13 cellular contexts compared by ENCODE assay signal in the genomic region with DNA sequence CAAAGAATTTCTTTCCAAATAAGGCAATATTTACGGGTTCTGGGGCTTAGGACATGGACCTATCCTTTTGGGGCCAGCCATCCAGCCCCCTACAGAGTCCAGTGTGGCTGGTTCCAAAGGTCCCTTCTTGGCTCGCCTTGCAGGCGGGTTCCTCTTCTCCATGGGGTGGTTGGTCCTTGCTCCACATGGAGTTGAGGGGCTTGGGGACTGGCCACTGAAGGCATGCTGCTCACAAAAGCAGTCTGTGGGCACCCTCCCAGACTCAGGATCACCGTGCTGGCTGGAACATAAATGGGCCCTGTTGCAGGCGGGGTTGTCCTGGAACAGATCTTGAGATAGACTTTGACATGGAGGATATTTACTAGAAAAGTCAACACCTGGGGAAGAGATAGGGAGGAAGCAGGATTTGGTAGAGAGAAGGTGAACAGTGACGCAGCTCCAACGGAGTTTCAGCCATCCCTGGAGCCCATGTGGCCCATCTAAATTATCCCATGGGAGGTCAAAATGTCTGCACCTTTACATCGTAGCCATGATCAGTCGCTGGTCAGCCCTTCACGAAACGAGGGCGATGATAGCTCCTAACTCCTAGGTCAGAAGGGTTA. TPM values are rescaled to one million over a fixed set of nuclear protein-coding genes. Genes with fewer than 3 reads are reported as not detected.
DNase-seq lines count a peak whose midpoint lies in the region; ATAC-seq lines count a peak whose summit lies in the region.
"Had no signal": no experiment of that assay in that cellular context is flagged by ENCODE, and none has a peak within 500 bp of the region (broad histone marks: within the 10 kb centered on the region; RNA-seq: fewer than 3 reads in every experiment).

No MANE protein-coding gene starts in this region.

- H3K27ac Mint-ChIP-seq in activated CD4-positive, alpha-beta T cell treated with anti-CD3 and anti-CD28 coated beads, Interleukin-2, amount 10 ng/mL, durations not matched to agents 24 days and 14 days, result no peak overlapping the region
- H3K27ac Mint-ChIP-seq in IgD-negative memory B cell, result peak overlapping the region in 2 of 3 donors; percentile 27 to 53
- peak overlapping the region; percentile 91 for H3K27ac Mint-ChIP-seq in central memory CD8-positive, alpha-beta T cell (ENCODE audit: low read depth)
- H3K27ac Mint-ChIP-seq in stimulated activated memory B cell treated with anti-CD40 and anti-IgM and Interleukin-4, amounts not matched to agents 10 μg/mL and 1 μg/mL and 100 μg/mL, for 72 hours, result peak overlapping the region; percentile 95
- no peak overlapping the region for H3K27ac Mint-ChIP-seq in activated T-helper 1 cell treated with anti-CD3 and anti-CD28 coated beads, Interleukin-12 subunit alpha, Interleukin-12 subunit beta, Interleukin-2, Interleukin-4 antibody, amounts not matched to agents 30 ng/mL and 10 ng/mL and 1 ng/mL, durations not matched to agents 14 hours and 24 hours and 36 hours

- no peaks in the 10 kb centered on the region for H3K9me3 Mint-ChIP-seq in activated CD4-positive, alpha-beta T cell treated with anti-CD3 and anti-CD28 coated beads, Interleukin-2, amount 10 ng/mL, durations not matched to agents 24 days and 14 days
- H3K9me3 Mint-ChIP-seq in IgD-negative memory B cell, result no peaks in the 10 kb centered on the region
- H3K9me3 Mint-ChIP-seq in central memory CD8-positive, alpha-beta T cell, result no peaks in the 10 kb centered on the region
- H3K9me3 Mint-ChIP-seq in stimulated activated memory B cell treated with anti-CD40 and anti-IgM and Interleukin-4, amounts not matched to agents 10 μg/mL and 1 μg/mL and 100 μg/mL, for 72 hours, result no peaks in the 10 kb centered on the region
- no peaks in the 10 kb centered on the region for H3K9me3 Mint-ChIP-seq in activated T-helper 1 cell treated with anti-CD3 and anti-CD28 coated beads, Interleukin-12 subunit alpha, Interleukin-12 subunit beta, Interleukin-2, Interleukin-4 antibody, amounts not matched to agents 30 ng/mL and 10 ng/mL and 1 ng/mL, durations not matched to agents 14 hours and 24 hours and 36 hours
- H3K9me3 Mint-ChIP-seq: neural crest cell; stimulated activated naive CD8-positive, alpha-beta T cell treated with anti-CD3 and anti-CD28 coated beads, Interleukin-15, amount 100 ng/mL, for 72 hours had no signal

- intact Hi-C loops in activated CD4-positive, alpha-beta T cell treated with anti-CD3 and anti-CD28 coated beads, Interleukin-2, amount 10 ng/mL, durations not matched to agents 24 days and 14 days (cut with micrococcal nuclease), result no loop called here
- intact Hi-C loops in activated T-helper 1 cell treated with anti-CD3 and anti-CD28 coated beads, Interleukin-12 subunit alpha, Interleukin-12 subunit beta, Interleukin-2, Interleukin-4 antibody, amounts not matched to agents 30 ng/mL and 10 ng/mL and 1 ng/mL, durations not matched to agents 14 hours and 24 hours and 36 hours (cut with micrococcal nuclease), result no loop called here

- H3K36me3 Mint-ChIP-seq in activated CD4-positive, alpha-beta T cell treated with anti-CD3 and anti-CD28 coated beads, Interleukin-2, amount 10 ng/mL, durations not matched to agents 24 days and 14 days (ENCODE audit: low read depth), result peaks cover 2% of the 10 kb centered on the region
- H3K36me3 Mint-ChIP-seq in IgD-negative memory B cell, result peaks cover 7% of the 10 kb centered on the region
- H3K36me3 Mint-ChIP-seq in central memory CD8-positive, alpha-beta T cell (ENCODE audit: insufficient read depth), result no peaks in the 10 kb centered on the region
- peaks cover 13% of the 10 kb centered on the region for H3K36me3 Mint-ChIP-seq in stimulated activated memory B cell treated with anti-CD40 and anti-IgM and Interleukin-4, amounts not matched to agents 10 μg/mL and 1 μg/mL and 100 μg/mL, for 72 hours
- no peaks in the 10 kb centered on the region for H3K36me3 Mint-ChIP-seq in activated T-helper 1 cell treated with anti-CD3 and anti-CD28 coated beads, Interleukin-12 subunit alpha, Interleukin-12 subunit beta, Interleukin-2, Interleukin-4 antibody, amounts not matched to agents 30 ng/mL and 10 ng/mL and 1 ng/mL, durations not matched to agents 14 hours and 24 hours and 36 hours (ENCODE audit: low read depth)

- no peak for ATAC-seq in central memory CD8-positive, alpha-beta T cell (replicated peaks; ENCODE audit: extremely low read depth, poor library complexity, severe bottlenecking)
- no peak for ATAC-seq in stimulated activated memory B cell treated with anti-CD40 and anti-IgM and Interleukin-4, amounts not matched to agents 10 μg/mL and 1 μg/mL and 100 μg/mL, for 72 hours
- ATAC-seq: left lung, PC-3 had no signal

- DNase-seq in activated CD4-positive, alpha-beta T cell treated with anti-CD3 and anti-CD28 coated beads, Interleukin-2, amount 10 ng/mL, durations not matched to agents 24 days and 14 days, result no peak
- no peak for DNase-seq in activated CD4-positive, alpha-beta T cell treated with anti-CD3 and anti-CD28 coated beads for 1 hour
- DNase-seq in central memory CD8-positive, alpha-beta T cell (ENCODE audit: low spot score in 2 of 2), result no peak
- no peak for DNase-seq in activated T-helper 1 cell treated with anti-CD3 and anti-CD28 coated beads, Interleukin-12 subunit alpha, Interleukin-12 subunit beta, Interleukin-2, Interleukin-4 antibody, amounts not matched to agents 30 ng/mL and 10 ng/mL and 1 ng/mL, durations not matched to agents 14 hours and 24 hours and 36 hours (ENCODE audit: low spot score)
- DNase-seq in HK-2 (ENCODE audit: unreplicated experiment) (no peak), NCI-H2029 (lab: John Stamatoyannopoulos, UW) (no peak)
- DNase-seq: MV-4-11, PC-3 had no signal

- H3K4me1 Mint-ChIP-seq in activated CD4-positive, alpha-beta T cell treated with anti-CD3 and anti-CD28 coated beads, Interleukin-2, amount 10 ng/mL, durations not matched to agents 24 days and 14 days, result peaks cover 16% of the 10 kb centered on the region
- peaks cover 16 to 27% (median 27%) of the 10 kb centered on the region in 3 donors for H3K4me1 Mint-ChIP-seq in IgD-negative memory B cell
- H3K4me1 Mint-ChIP-seq in central memory CD8-positive, alpha-beta T cell, result peaks cover 17% of the 10 kb centered on the region
- peaks cover 55% of the 10 kb centered on the region for H3K4me1 Mint-ChIP-seq in stimulated activated memory B cell treated with anti-CD40 and anti-IgM and Interleukin-4, amounts not matched to agents 10 μg/mL and 1 μg/mL and 100 μg/mL, for 72 hours
- peaks cover 15% of the 10 kb centered on the region for H3K4me1 Mint-ChIP-seq in activated T-helper 1 cell treated with anti-CD3 and anti-CD28 coated beads, Interleukin-12 subunit alpha, Interleukin-12 subunit beta, Interleukin-2, Interleukin-4 antibody, amounts not matched to agents 30 ng/mL and 10 ng/mL and 1 ng/mL, durations not matched to agents 14 hours and 24 hours and 36 hours (ENCODE audit: low read depth)
- H3K4me1 Mint-ChIP-seq: neural crest cell had no signal

- peak overlapping the region; percentile 83 for H3K4me3 Mint-ChIP-seq in activated CD4-positive, alpha-beta T cell treated with anti-CD3 and anti-CD28 coated beads, Interleukin-2, amount 10 ng/mL, durations not matched to agents 24 days and 14 days
- H3K4me3 Mint-ChIP-seq in IgD-negative memory B cell, result peak overlapping the region; percentile 85 to 97 (median 92)
- peak overlapping the region; percentile 86 for H3K4me3 Mint-ChIP-seq in central memory CD8-positive, alpha-beta T cell
- peak overlapping the region; percentile 90 for H3K4me3 Mint-ChIP-seq in stimulated activated memory B cell treated with anti-CD40 and anti-IgM and Interleukin-4, amounts not matched to agents 10 μg/mL and 1 μg/mL and 100 μg/mL, for 72 hours
- no peak overlapping the region for H3K4me3 Mint-ChIP-seq in activated T-helper 1 cell treated with anti-CD3 and anti-CD28 coated beads, Interleukin-12 subunit alpha, Interleukin-12 subunit beta, Interleukin-2, Interleukin-4 antibody, amounts not matched to agents 30 ng/mL and 10 ng/mL and 1 ng/mL, durations not matched to agents 14 hours and 24 hours and 36 hours
- H3K4me3 Mint-ChIP-seq: neural crest cell had no signal

- peaks cover 2% of the 10 kb centered on the region for H3K27me3 Mint-ChIP-seq in activated CD4-positive, alpha-beta T cell treated with anti-CD3 and anti-CD28 coated beads, Interleukin-2, amount 10 ng/mL, durations not matched to agents 24 days and 14 days
- H3K27me3 Mint-ChIP-seq in IgD-negative memory B cell, result peaks cover 2% of the 10 kb centered on the region
- H3K27me3 Mint-ChIP-seq in central memory CD8-positive, alpha-beta T cell, result no peaks in the 10 kb centered on the region
- H3K27me3 Mint-ChIP-seq in stimulated activated memory B cell treated with anti-CD40 and anti-IgM and Interleukin-4, amounts not matched to agents 10 μg/mL and 1 μg/mL and 100 μg/mL, for 72 hours, result no peaks in the 10 kb centered on the region
- peaks cover 1% of the 10 kb centered on the region for H3K27me3 Mint-ChIP-seq in activated T-helper 1 cell treated with anti-CD3 and anti-CD28 coated beads, Interleukin-12 subunit alpha, Interleukin-12 subunit beta, Interleukin-2, Interleukin-4 antibody, amounts not matched to agents 30 ng/mL and 10 ng/mL and 1 ng/mL, durations not matched to agents 14 hours and 24 hours and 36 hours (ENCODE audit: insufficient read depth)
- H3K27me3 Mint-ChIP-seq: stimulated activated naive CD8-positive, alpha-beta T cell treated with anti-CD3 and anti-CD28 coated beads, Interleukin-15, amount 100 ng/mL, for 72 hours had no signal

RNA-seq across cellular contexts. Expression of a gene that starts 39.1 kb away (rescaled TPM):
- 76.8 and 81.6 TPM in 2 replicates for total RNA-seq in activated CD4-positive, alpha-beta T cell treated with anti-CD3 and anti-CD28 coated beads, Interleukin-2, amount 10 ng/mL, durations not matched to agents 24 days and 14 days
- polyA plus RNA-seq in IgD-negative memory B cell, result 0.95 TPM
- total RNA-seq in activated T-helper 1 cell treated with anti-CD3 and anti-CD28 coated beads, Interleukin-12 subunit alpha, Interleukin-12 subunit beta, Interleukin-2, Interleukin-4 antibody, amounts not matched to agents 30 ng/mL and 10 ng/mL and 1 ng/mL, durations not matched to agents 14 hours and 24 hours and 36 hours, result 78.8 and 87.4 TPM in 2 replicates

Comparison
In these comparisons a context has a peak if more than half of its experiments do, and no peak if none do; other contexts are left out.
1. H3K27ac Mint-ChIP-seq: peak in IgD-negative memory B cell (2 of 3), central memory CD8-positive, alpha-beta T cell (single experiment) and stimulated activated memory B cell treated with anti-CD40 and anti-IgM and Interleukin-4, amounts not matched to agents 10 μg/mL and 1 μg/mL and 100 μg/mL, for 72 hours (single experiment); none in activated CD4-positive, alpha-beta T cell treated with anti-CD3 and anti-CD28 coated beads, Interleukin-2, amount 10 ng/mL, durations not matched to agents 24 days and 14 days (single experiment) and activated T-helper 1 cell treated with anti-CD3 and anti-CD28 coated beads, Interleukin-12 subunit alpha, Interleukin-12 subunit beta, Interleukin-2, Interleukin-4 antibody, amounts not matched to agents 30 ng/mL and 10 ng/mL and 1 ng/mL, durations not matched to agents 14 hours and 24 hours and 36 hours (single experiment).